21 cellular contexts compared by ENCODE assay signal in genomic region chr6:19535351-19535750, GRCh38.
DNase-seq lines count a peak whose midpoint lies in the region; ATAC-seq lines count a peak whose summit lies in the region.
"Had no signal": no experiment of that assay in that cellular context is flagged by ENCODE, and none has a peak within 500 bp of the region (broad histone marks: within the 10 kb centered on the region; RNA-seq: fewer than 3 reads in every experiment).

No MANE protein-coding gene starts in this region.

- CTCF ChIA-PET in T-cell (lab: Charles Lee) = no interaction called here

- no peaks in the 10 kb centered on the region for H3K4me1 Mint-ChIP-seq in T-cell
- H3K4me1 Mint-ChIP-seq: endodermal cell, memory B cell had no signal

- DNase-seq in DMS53 (lab: John Stamatoyannopoulos, UW) = peak; percentile 37
- DNase-seq in DMS53 treated with DMSO at 0.1 percent for 48 hours (lab: John Stamatoyannopoulos, UW; ENCODE audit: unreplicated experiment) = no peak
- peak; percentile 5 for DNase-seq in NCI-H146 treated with DMSO at 0.1 percent for 48 hours (lab: John Stamatoyannopoulos, UW; ENCODE audit: unreplicated experiment)
- DNase-seq in NCI-H69 (lab: John Stamatoyannopoulos, UW) = peak; percentile 45
- DNase-seq in medulla oblongata (ENCODE audit: extremely low spot score) = peak; percentile 8
- DNase-seq in T-cell = no peak
- no peak for DNase-seq in NCI-H1694 (lab: John Stamatoyannopoulos, UW)
- no peak for DNase-seq in kidney tubule cell (ENCODE audit: low spot score)
- DNase-seq: activated CD4-positive, alpha-beta memory T cell treated with anti-CD3 and anti-CD28 coated beads for 36 hours; activated CD4-positive, CD25-positive, alpha-beta regulatory T cell; activated effector memory CD4-positive, alpha-beta T cell treated with anti-CD3 and anti-CD28 coated beads, Interleukin-2, amount 50 U/mL, for 16 hours; cortex of kidney; endodermal cell; GOT3; Karpas-422; NCI-H526 treated with DMSO at 0.1 percent for 48 hours; stimulated activated CD4-positive, alpha-beta T cell treated with anti-CD3 and anti-CD28 coated beads, Interleukin-4, amount 100 ng/mL, for 4 hours; stimulated activated naive CD8-positive, alpha-beta T cell treated with anti-CD3 and anti-CD28 coated beads, Interleukin-15, Interleukin-2, amounts not matched to agents 100 U/mL and 50 U/mL, for 24 hours; trophoblast cell had no signal

- H3K27me3 Mint-ChIP-seq in T-cell = no peaks in the 10 kb centered on the region
- H3K27me3 Mint-ChIP-seq: activated CD4-positive, alpha-beta memory T cell treated with anti-CD3 and anti-CD28 coated beads for 36 hours; memory B cell had no signal

- ATAC-seq in T-cell (replicated peaks in 1 of 4) = no peak
- ATAC-seq: Right ventricle myocardium inferior; stimulated activated naive CD8-positive, alpha-beta T cell treated with anti-CD3 and anti-CD28 coated beads, Interleukin-15, Interleukin-2, amounts not matched to agents 100 U/mL and 50 U/mL, for 24 hours had no signal

- peaks cover 3 to 24% (median 12%) of the 10 kb centered on the region in 3 donors for H3K9me3 Mint-ChIP-seq in T-cell

- no peak overlapping the region for H3K4me3 Mint-ChIP-seq in T-cell
- H3K4me3 Mint-ChIP-seq: activated CD4-positive, alpha-beta memory T cell treated with anti-CD3 and anti-CD28 coated beads for 36 hours; endodermal cell; memory B cell had no signal

- H3K27ac Mint-ChIP-seq in T-cell = no peak overlapping the region
- H3K27ac Mint-ChIP-seq: activated CD4-positive, alpha-beta memory T cell treated with anti-CD3 and anti-CD28 coated beads for 36 hours; endodermal cell; memory B cell had no signal

- H3K36me3 Mint-ChIP-seq in T-cell = no peaks in the 10 kb centered on the region
- H3K36me3 Mint-ChIP-seq: activated CD4-positive, alpha-beta memory T cell treated with anti-CD3 and anti-CD28 coated beads for 36 hours; memory B cell had no signal

- POLR2A ChIA-PET in T-cell (lab: Charles Lee) = no interaction called here

Comparison
In these comparisons a context has a peak if more than half of its experiments do, and no peak if none do; other contexts are left out.
1. DNase-seq: peak in DMS53 (single experiment), NCI-H146 treated with DMSO at 0.1 percent for 48 hours (single experiment), NCI-H69 (single experiment) and medulla oblongata (single experiment); none in DMS53 treated with DMSO at 0.1 percent for 48 hours (single experiment), T-cell (0 of 34), NCI-H1694 (single experiment) and kidney tubule cell (single experiment).